In genomic region chr17:4832829-4833177, GRCh38 we compare ENCODE assay signal across 7 cellular contexts. TPM values are rescaled to one million over a fixed set of nuclear protein-coding genes. Genes with fewer than 3 reads are reported as not detected.
A peak's percentile ranks its signal among the peaks of the same experiment; 100 is the strongest.
DNase-seq lines count a peak whose midpoint lies in the region; ATAC-seq and TF ChIP-seq lines count a peak whose summit lies in the region.
"Not testable (repeated sequence)": the region's sequence is repeated elsewhere in the genome, so short reads cannot be mapped to it uniquely, and the experiment has no call there.

No MANE protein-coding gene starts in this region.

- not testable (repeated sequence) for H3K36me3 Mint-ChIP-seq in activated T-cell treated with anti-CD3 and anti-CD28 coated beads, Interleukin-2, amount 50 U/mL, for 72 hours (ENCODE audit: insufficient read depth in 2 of 2)
- peaks cover 13% of the 10 kb centered on the region for H3K36me3 Mint-ChIP-seq in effector memory CD8-positive, alpha-beta T cell (ENCODE audit: insufficient read depth)

- peaks cover 22% of the 10 kb centered on the region for H3K4me1 ChIP-seq in Loucy (ENCODE audit: insufficient read depth, low read length, poor library complexity, severe bottlenecking)
- not testable (repeated sequence) for H3K4me1 ChIP-seq in prostate gland (replicated peaks)

- not testable (repeated sequence) for H3K9me3 ChIP-seq in Loucy (ENCODE audit: insufficient read depth, low read depth, low read length); prostate gland

- TF ChIP-seq CTCF in Loucy (conservative IDR thresholded peaks at IDR 0.05; ENCODE audit: low read length); prostate gland (IDR thresholded peaks at IDR 0.05): not testable (repeated sequence)

- peak overlapping the region; percentile 94 for H2AFZ ChIP-seq in Loucy (ENCODE audit: low read length)

- not testable (repeated sequence) for H3K27me3 ChIP-seq in Loucy (ENCODE audit: insufficient read depth, low read length, poor library complexity, severe bottlenecking); layer of hippocampus (ENCODE audit: control insufficient read depth, insufficient read depth, low read length); prostate gland (replicated peaks; ENCODE audit: insufficient read depth)

- H3K4me2 ChIP-seq in Loucy (ENCODE audit: low read depth, low read length, poor library complexity, severe bottlenecking), result peak overlapping the region; percentile 91

- H3K79me2 ChIP-seq in Loucy (ENCODE audit: insufficient read depth, low read length), result peaks cover 35% of the 10 kb centered on the region; the same call in 1 of the 2 replicates

- not testable (repeated sequence) for H3K9me3 Mint-ChIP-seq in activated T-cell treated with anti-CD3 and anti-CD28 coated beads, Interleukin-2, amount 50 U/mL, for 72 hours; effector memory CD8-positive, alpha-beta T cell

- H3K9ac ChIP-seq in Loucy (ENCODE audit: low read depth, low read length, poor library complexity, severe bottlenecking), result peak overlapping the region; percentile 71

- intact Hi-C loops in prostate gland (cut with DNase I), result not testable (repeated sequence)

- H3K9me2 ChIP-seq in Loucy (replicated peaks; ENCODE audit: low read depth, low read length), result not testable (repeated sequence)

- not testable (repeated sequence) for H3F3A ChIP-seq in Loucy (ENCODE audit: low read depth)

- not testable (repeated sequence) for DNase-seq in activated T-cell treated with anti-CD3 and anti-CD28 coated beads, Interleukin-2, amount 50 U/mL, for 72 hours; effector memory CD8-positive, alpha-beta T cell; prostate gland (ENCODE audit: low spot score)

- H3K27ac Mint-ChIP-seq in activated T-cell treated with anti-CD3 and anti-CD28 coated beads, Interleukin-2, amount 50 U/mL, for 72 hours, result peak overlapping the region; percentile 67
- peak overlapping the region; percentile 83 to 87 for H3K27ac Mint-ChIP-seq in effector memory CD8-positive, alpha-beta T cell

- not testable (repeated sequence) for H3K36me3 ChIP-seq in Loucy (ENCODE audit: insufficient read depth, low read length); prostate gland

- H3K4me1 Mint-ChIP-seq in activated T-cell treated with anti-CD3 and anti-CD28 coated beads, Interleukin-2, amount 50 U/mL, for 72 hours (ENCODE audit: low read depth), result peaks cover 32% of the 10 kb centered on the region
- H3K4me1 Mint-ChIP-seq in effector memory CD8-positive, alpha-beta T cell (ENCODE audit: low read depth in 2 of 2), result peaks cover 29 to 30% of the 10 kb centered on the region in 2 donors

- peak overlapping the region; percentile 77 for H3K4me3 ChIP-seq in Loucy (ENCODE audit: low read length, poor library complexity, severe bottlenecking)
- H3K4me3 ChIP-seq in prostate gland, result peak overlapping the region; percentile 82 to 95

- peak overlapping the region; percentile 86 to 96 for H3K4me3 Mint-ChIP-seq in activated T-cell treated with anti-CD3 and anti-CD28 coated beads, Interleukin-2, amount 50 U/mL, for 72 hours
- peak overlapping the region; percentile 87 to 93 for H3K4me3 Mint-ChIP-seq in effector memory CD8-positive, alpha-beta T cell

- H4K20me1 ChIP-seq in Loucy (ENCODE audit: insufficient read depth, low read length, poor library complexity, severe bottlenecking), result peaks cover 18% of the 10 kb centered on the region

- not testable (repeated sequence) for TF ChIP-seq POLR2A in prostate gland (IDR thresholded peaks at IDR 0.05)

- ATAC-seq in GM18907 (IDR thresholded peaks at IDR 0.05; ENCODE audit: unreplicated experiment), result peak; percentile 11
- ATAC-seq in HG02642 (IDR thresholded peaks at IDR 0.05; ENCODE audit: poor library complexity, unreplicated experiment), result peak; percentile 25
- peak; percentile 25 to 43 for ATAC-seq in activated T-cell treated with anti-CD3 and anti-CD28 coated beads, Interleukin-2, amount 50 U/mL, for 72 hours (replicated peaks in 1 of 2)
- ATAC-seq in effector memory CD8-positive, alpha-beta T cell (replicated peaks), result peak; percentile 19

- H3K27ac ChIP-seq in layer of hippocampus (ENCODE audit: low read depth, low read length) (peak overlapping the region; percentile 98), prostate gland (peak overlapping the region; percentile 83 to 90)

- not testable (repeated sequence) for H3K27me3 Mint-ChIP-seq in activated T-cell treated with anti-CD3 and anti-CD28 coated beads, Interleukin-2, amount 50 U/mL, for 72 hours (ENCODE audit: low read depth); effector memory CD8-positive, alpha-beta T cell

- 1% methylated on average over 15 of the region's 17 CpGs for WGBS in prostate gland

RNA-seq across cellular contexts. Expression of gene MINK1, which starts 0.3 kb away (rescaled TPM):
- 10 to 100 TPM; 74.4 to 82.7 TPM for total RNA-seq in activated T-cell treated with anti-CD3 and anti-CD28 coated beads, Interleukin-2, amount 50 U/mL, for 72 hours
- 100 to 1,000 TPM in 1 of 2 donors, 10 to 100 TPM in 1; 53.0 to 136 TPM for total RNA-seq in prostate gland

RNA-seq across cellular contexts. Expression of gene PLD2, which starts 25.9 kb away (rescaled TPM):
- 10 to 100 TPM; 27.5 to 50.9 TPM for total RNA-seq in activated T-cell treated with anti-CD3 and anti-CD28 coated beads, Interleukin-2, amount 50 U/mL, for 72 hours
- 10 to 100 TPM; 25.7 to 29.5 TPM for total RNA-seq in prostate gland

RNA-seq across cellular contexts. Expression of gene PSMB6, which starts 36.8 kb away (rescaled TPM):
- total RNA-seq in activated T-cell treated with anti-CD3 and anti-CD28 coated beads, Interleukin-2, amount 50 U/mL, for 72 hours, result 10 to 100 TPM; 56.3 to 68.7 TPM
- 100 to 1,000 TPM; 152 to 183 TPM for total RNA-seq in prostate gland

RNA-seq across cellular contexts. Expression of gene GLTPD2, which starts 44.0 kb away (rescaled TPM):
- not detected for total RNA-seq in activated T-cell treated with anti-CD3 and anti-CD28 coated beads, Interleukin-2, amount 50 U/mL, for 72 hours
- total RNA-seq in prostate gland, result not detected
